Comparison of ENCODE assay signal across 7 cellular contexts in the genomic region with DNA sequence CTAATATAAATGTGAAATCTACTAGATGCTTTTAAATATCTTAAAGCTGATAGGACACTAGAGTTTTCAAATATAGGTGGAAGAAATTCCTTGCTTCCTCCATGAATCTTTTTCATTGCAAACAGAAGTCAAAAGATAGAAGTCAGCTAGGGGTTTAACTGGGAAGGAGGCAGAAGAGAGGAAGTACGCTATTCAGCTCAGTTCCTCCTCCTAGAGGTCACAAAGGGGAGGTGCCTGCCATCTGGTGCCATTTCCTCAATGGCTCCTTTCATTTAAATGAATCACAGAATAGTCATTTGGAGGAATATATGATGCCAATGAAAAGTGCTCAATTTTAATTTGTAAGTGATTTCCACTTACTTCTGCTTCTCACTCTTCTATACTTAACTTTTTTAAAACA. TPM values are rescaled to one million over a fixed set of nuclear protein-coding genes. Genes with fewer than 3 reads are reported as not detected.
DNase-seq lines count a peak whose midpoint lies in the region; ATAC-seq, FAIRE-seq and TF ChIP-seq lines count a peak whose summit lies in the region.

No MANE protein-coding gene starts in this region.

- intact Hi-C loops in lower lobe of right lung (cut with DNase I) = no loop called here

- TF ChIP-seq POLR2A in GM12891 (IDR thresholded peaks at IDR 0.05; ENCODE audit: low read depth, low read length) = no peak

- H3K9me3 ChIP-seq in lower lobe of right lung = no peaks in the 10 kb centered on the region

- no peak overlapping the region for H3K27ac ChIP-seq in lower lobe of right lung

- FAIRE-seq in GM12891 (lab: Jason Lieb, UNC) = peak; percentile 68

- ATAC-seq in GM21360 (IDR thresholded peaks at IDR 0.05; ENCODE audit: unreplicated experiment) (peak; percentile 95), HG03378 (IDR thresholded peaks at IDR 0.05; ENCODE audit: unreplicated experiment) (peak; percentile 91), lower lobe of right lung (peak in 1 of 2 donors; percentile 45)

- H3K36me3 ChIP-seq in lower lobe of right lung = no peaks in the 10 kb centered on the region

- DNase-seq in GM12891 (ENCODE audit: insufficient read length, low spot score) (no peak), UCSD-AML1 (lab: John Stamatoyannopoulos, UW; ENCODE audit: unreplicated experiment) (peak; percentile 12), lower lobe of right lung (no peak), ureter (ENCODE audit: low spot score) (no peak), mucosa of gallbladder (ENCODE audit: low spot score) (no peak)

- no peak overlapping the region for H3K4me3 ChIP-seq in lower lobe of right lung

- no peaks in the 10 kb centered on the region for H3K4me1 ChIP-seq in lower lobe of right lung

- peak; percentile 39 for TF ChIP-seq CTCF in lower lobe of right lung (IDR thresholded peaks at IDR 0.05)

- H3K27me3 ChIP-seq in lower lobe of right lung (ENCODE audit: low read depth) = peaks cover under 1% of the 10 kb centered on the region

TF ChIP-seq in GM12891, 5 proteins besides CTCF, POLR2A, EP300 and RAD21:
- TF ChIP-seq SPI1 (IDR thresholded peaks at IDR 0.05; ENCODE audit: low read depth, low read length) = peak; percentile 72
- TF ChIP-seq TAF1 (IDR thresholded peaks at IDR 0.05; ENCODE audit: low read depth, low read length) = no peak

RNA-seq across cellular contexts. Expression of a gene that starts 8.5 kb away (rescaled TPM):
- polyA plus RNA-seq in GM12891 (2012; ENCODE audit: low read depth, missing spikeins) = 0.03 TPM
- total RNA-seq in lower lobe of right lung = 0.35 TPM
- total RNA-seq in ureter = 3.4 TPM
- 0.55 TPM for total RNA-seq in mucosa of gallbladder
